Comparison of ENCODE assay signal across 24 cellular contexts in the genomic region with DNA sequence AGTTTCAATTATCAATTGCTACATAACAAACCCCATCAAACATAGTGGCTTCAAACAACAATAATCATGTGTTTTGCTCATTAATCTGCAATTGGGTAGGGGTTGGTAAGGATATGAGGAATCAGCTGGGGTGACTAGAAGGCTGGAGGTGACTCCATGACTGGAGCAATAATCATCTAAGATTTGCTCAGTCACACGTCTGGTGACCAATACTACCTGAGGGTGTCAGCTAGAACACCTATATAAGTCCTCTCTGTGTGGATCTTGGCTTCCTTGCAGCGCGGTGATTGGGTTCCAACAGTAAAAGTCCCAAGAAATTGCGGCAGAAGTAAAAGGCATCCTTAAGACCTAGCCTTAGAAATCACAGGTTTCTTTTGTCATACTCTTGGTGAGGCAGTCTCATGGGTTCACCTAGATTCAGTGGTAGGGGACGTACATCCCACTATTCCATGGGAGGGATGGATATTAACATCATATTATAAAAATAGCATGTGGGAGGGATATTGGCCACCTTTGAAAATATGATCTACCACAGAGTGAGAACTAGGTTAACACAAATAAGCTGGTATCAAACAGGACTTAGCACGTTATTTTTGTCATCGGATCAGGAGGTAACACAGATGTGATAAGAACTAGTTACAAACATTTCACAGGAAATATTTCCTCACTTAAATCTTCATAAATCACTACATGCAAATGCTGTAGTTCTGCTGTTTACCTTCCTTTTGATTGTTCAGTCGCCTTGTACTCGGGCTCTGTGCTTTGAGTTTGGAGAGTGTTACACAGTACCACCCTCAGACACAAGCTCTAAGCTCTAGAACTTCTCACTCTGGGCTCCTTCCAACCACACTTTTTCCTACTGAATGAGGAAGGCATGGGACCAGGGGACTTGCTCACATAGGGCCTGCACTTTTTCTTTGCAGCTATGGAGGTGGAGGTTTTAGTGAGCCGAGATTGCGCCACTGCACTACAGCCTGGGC.
"Had no signal": no experiment of that assay in that cellular context is flagged by ENCODE, and none has a peak within 500 bp of the region (broad histone marks: within the 10 kb centered on the region; RNA-seq: fewer than 3 reads in every experiment).

No MANE protein-coding gene starts in this region.

- H3K9me3 ChIP-seq: esophagus muscularis mucosa, lower lobe of right lung, mucosa of descending colon, neutrophil, vagina had no signal

- H3K36me3 ChIP-seq: esophagus muscularis mucosa, lower lobe of right lung, neutrophil, vagina had no signal

- H3K27ac Mint-ChIP-seq: activated B cell treated with CpG ODN at 0.5 μM for 24 hours; activated CD8-positive, alpha-beta T cell treated with anti-CD3 and anti-CD28 coated beads for 36 hours; activated naive CD4-positive, alpha-beta T cell treated with anti-CD3 and anti-CD28 coated beads, Interleukin-2, amount 50 U/mL, for 24 hours; activated naive CD8-positive, alpha-beta T cell treated with anti-CD3 and anti-CD28 coated beads, Interleukin-2, amount 50 U/mL, for 24 hours; activated T-helper 2 cell treated with anti-CD3 and anti-CD28 coated beads, Interferon-gamma antibody, Interleukin-2, Interleukin-4, amounts not matched to agents 10 μg/mL and 5 μg/mL and 100 μg/mL, durations not matched to agents 14 hours and 24 hours and 36 hours; dendritic cell treated with granulocyte-macrophage colony-stimulating factor and Interleukin-4, amounts not matched to agents 40 ng/mL and 50 ng/mL, for 4 days; natural killer cell treated with Interleukin-12 subunit alpha and Interleukin-12 subunit beta and Interleukin-15 and Interleukin-18, amount 100 ng/mL, for 72 hours; type B pancreatic cell had no signal

- H3K27me3 ChIP-seq: esophagus muscularis mucosa, vagina had no signal

- ATAC-seq: activated CD8-positive, alpha-beta T cell treated with anti-CD3 and anti-CD28 coated beads for 36 hours; activated naive CD8-positive, alpha-beta T cell treated with anti-CD3 and anti-CD28 coated beads, Interleukin-2, amount 50 U/mL, for 24 hours; activated T-cell treated with anti-CD3 and anti-CD28 coated beads, Interleukin-2, amount 50 U/mL, for 4 hours; foreskin keratinocyte; left colon; lower lobe of right lung; mucosa of descending colon; natural killer cell treated with Interleukin-12 subunit alpha and Interleukin-12 subunit beta and Interleukin-15 and Interleukin-18, amount 100 ng/mL, for 72 hours had no signal

- H3K27ac ChIP-seq: esophagus muscularis mucosa, foreskin keratinocyte, hepatocyte, lower lobe of right lung, neutrophil, vagina had no signal

- H2AFZ ChIP-seq: hepatocyte had no signal

- H3K4me3 Mint-ChIP-seq: activated B cell treated with CpG ODN at 0.5 μM for 24 hours; activated CD8-positive, alpha-beta T cell treated with anti-CD3 and anti-CD28 coated beads for 36 hours; activated naive CD4-positive, alpha-beta T cell treated with anti-CD3 and anti-CD28 coated beads, Interleukin-2, amount 50 U/mL, for 24 hours; activated naive CD8-positive, alpha-beta T cell treated with anti-CD3 and anti-CD28 coated beads, Interleukin-2, amount 50 U/mL, for 24 hours; activated T-cell treated with anti-CD3 and anti-CD28 coated beads, Interleukin-2, amount 50 U/mL, for 4 hours; central memory CD8-positive, alpha-beta T cell; dendritic cell treated with granulocyte-macrophage colony-stimulating factor and Interleukin-4, amounts not matched to agents 40 ng/mL and 50 ng/mL, for 4 days; natural killer cell treated with Interleukin-12 subunit alpha and Interleukin-12 subunit beta and Interleukin-15 and Interleukin-18, amount 100 ng/mL, for 72 hours; type B pancreatic cell had no signal

- DNase-seq: activated B cell treated with CpG ODN at 0.5 μM for 24 hours; activated CD4-positive, alpha-beta T cell treated with anti-CD3 and anti-CD28 coated beads, Interleukin-2, amount 50 U/mL, for 1 hour; activated CD8-positive, alpha-beta T cell treated with anti-CD3 and anti-CD28 coated beads for 36 hours; activated naive CD8-positive, alpha-beta T cell treated with anti-CD3 and anti-CD28 coated beads, Interleukin-2, amount 50 U/mL, for 24 hours; activated T-cell treated with anti-CD3 and anti-CD28 coated beads, Interleukin-2, amount 50 U/mL, for 4 hours; amygdala; foreskin keratinocyte; left colon; lower lobe of right lung; mesenchymal stem cell; mucosa of descending colon; retina; stimulated activated naive CD4-positive, alpha-beta T cell treated with Interleukin-2 at 50 U/mL for 16 hours; T-helper 2 cell had no signal

- H3K79me2 ChIP-seq: hepatocyte had no signal

- H3K9me3 Mint-ChIP-seq: activated B cell treated with CpG ODN at 0.5 μM for 24 hours; activated CD8-positive, alpha-beta T cell treated with anti-CD3 and anti-CD28 coated beads for 36 hours; activated naive CD4-positive, alpha-beta T cell treated with anti-CD3 and anti-CD28 coated beads, Interleukin-2, amount 50 U/mL, for 24 hours; activated naive CD8-positive, alpha-beta T cell treated with anti-CD3 and anti-CD28 coated beads, Interleukin-2, amount 50 U/mL, for 24 hours; activated T-cell treated with anti-CD3 and anti-CD28 coated beads, Interleukin-2, amount 50 U/mL, for 4 hours; activated T-helper 2 cell treated with anti-CD3 and anti-CD28 coated beads, Interferon-gamma antibody, Interleukin-2, Interleukin-4, amounts not matched to agents 10 μg/mL and 5 μg/mL and 100 μg/mL, durations not matched to agents 14 hours and 24 hours and 36 hours; central memory CD8-positive, alpha-beta T cell; dendritic cell treated with granulocyte-macrophage colony-stimulating factor and Interleukin-4, amounts not matched to agents 40 ng/mL and 50 ng/mL, for 4 days; natural killer cell treated with Interleukin-12 subunit alpha and Interleukin-12 subunit beta and Interleukin-15 and Interleukin-18, amount 100 ng/mL, for 72 hours; type B pancreatic cell had no signal

- H3K27me3 Mint-ChIP-seq: type B pancreatic cell had no signal

- H3K4me1 ChIP-seq: esophagus muscularis mucosa, foreskin keratinocyte, lower lobe of right lung, vagina had no signal

- H3K4me3 ChIP-seq: esophagus muscularis mucosa, hepatocyte, lower lobe of right lung, mucosa of descending colon, vagina had no signal

- H3K4me1 Mint-ChIP-seq: activated naive CD4-positive, alpha-beta T cell treated with anti-CD3 and anti-CD28 coated beads, Interleukin-2, amount 50 U/mL, for 24 hours; activated naive CD8-positive, alpha-beta T cell treated with anti-CD3 and anti-CD28 coated beads, Interleukin-2, amount 50 U/mL, for 24 hours; central memory CD8-positive, alpha-beta T cell had no signal

- H3K4me2 ChIP-seq: hepatocyte had no signal

- H3K36me3 Mint-ChIP-seq: activated naive CD4-positive, alpha-beta T cell treated with anti-CD3 and anti-CD28 coated beads, Interleukin-2, amount 50 U/mL, for 24 hours; natural killer cell treated with Interleukin-12 subunit alpha and Interleukin-12 subunit beta and Interleukin-15 and Interleukin-18, amount 100 ng/mL, for 72 hours; type B pancreatic cell had no signal
